In the genomic region with DNA sequence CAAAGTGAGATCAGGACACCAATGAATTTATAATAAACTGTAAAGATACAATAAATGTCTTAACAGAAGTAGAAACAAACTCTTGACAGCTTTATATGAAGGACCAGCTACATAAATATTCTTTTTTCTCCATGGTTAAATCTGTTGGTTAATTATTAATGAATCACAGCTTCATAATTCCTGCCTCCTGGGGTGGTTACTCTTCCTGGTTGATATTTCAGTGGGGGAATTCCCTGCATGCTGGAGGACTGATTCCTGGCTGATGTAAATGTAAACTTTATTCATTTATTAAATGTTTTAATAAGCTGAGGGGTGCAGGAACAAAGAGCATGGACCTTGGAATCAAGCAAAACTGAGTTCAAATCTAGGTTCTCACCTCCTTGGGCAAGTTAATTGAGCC, we compare ENCODE assay signal across 23 cellular contexts. TPM values are rescaled to one million over a fixed set of nuclear protein-coding genes. Genes with fewer than 3 reads are reported as not detected.
DNase-seq lines count a peak whose midpoint lies in the region; ATAC-seq, FAIRE-seq and TF ChIP-seq lines count a peak whose summit lies in the region.
"Had no signal": no experiment of that assay in that cellular context is flagged by ENCODE, and none has a peak within 500 bp of the region (broad histone marks: within the 10 kb centered on the region; RNA-seq: fewer than 3 reads in every experiment).

No MANE protein-coding gene starts in this region.

- H3K27me3 ChIP-seq in heart right ventricle, result no peaks in the 10 kb centered on the region
- no peaks in the 10 kb centered on the region for H3K27me3 ChIP-seq in right cardiac atrium (ENCODE audit: control insufficient read depth, insufficient read depth)
- peaks cover 2% of the 10 kb centered on the region for H3K27me3 ChIP-seq in bronchial epithelial cell (ENCODE audit: control insufficient read depth, insufficient read depth, low read length)
- no peaks in the 10 kb centered on the region for H3K27me3 ChIP-seq in uterus
- H3K27me3 ChIP-seq: SJCRH30 had no signal

- FAIRE-seq in bronchial epithelial cell (lab: Jason Lieb, UNC), result no peak
- FAIRE-seq: H1 had no signal

- intact Hi-C loops in heart right ventricle (cut with DNase I) (loop anchor here in 2 of 10 donors (5.0 to 10.0 kb wide), 2 partner anchors 105 to 107 kb away; no protein-coding TSS in a partner anchor), right cardiac atrium (cut with DNase I) (no loop called here), uterus (cut with DNase I; ENCODE audit: low total_unique reads) (no loop called here)

- DNase-seq in heart right ventricle, result no peak
- DNase-seq in right cardiac atrium, result no peak
- DNase-seq in bronchial epithelial cell (ENCODE audit: low read depth), result peak; percentile 33
- DNase-seq in left lobe of liver (ENCODE audit: low spot score), result no peak
- no peak for DNase-seq in uterus
- DNase-seq in DMS79 treated with DMSO at 0.1 percent for 48 hours (lab: John Stamatoyannopoulos, UW), result no peak
- no peak for DNase-seq in DMS153 treated with DMSO at 0.1 percent for 48 hours (lab: John Stamatoyannopoulos, UW; ENCODE audit: unreplicated experiment)
- DNase-seq in DMS79 (lab: John Stamatoyannopoulos, UW), result no peak
- DNase-seq: C1 segment of cervical spinal cord, DND-41, GDM1, HFFc6, KG1, NCI-H1092, NCI-H2107, NCI-H345, NCI-H526 treated with DMSO at 0.1 percent for 48 hours, RPMI8226, SJCRH30 had no signal

- H3K4me1 ChIP-seq in heart right ventricle, result peaks cover 3 to 90% (median 43%) of the 10 kb centered on the region in 9 donors
- peaks cover 5% of the 10 kb centered on the region for H3K4me1 ChIP-seq in right cardiac atrium (ENCODE audit: control insufficient read depth, insufficient read depth, low read length)
- H3K4me1 ChIP-seq in uterus, result no peaks in the 10 kb centered on the region
- H3K4me1 ChIP-seq: SJCRH30 had no signal

- TF ChIP-seq POLR2A in uterus (IDR thresholded peaks at IDR 0.05), result no peak

- H3K27ac ChIP-seq in heart right ventricle, result peak overlapping the region; percentile 68 to 85 (median 80)
- no peak overlapping the region for H3K27ac ChIP-seq in right cardiac atrium (ENCODE audit: low read length)
- H3K27ac ChIP-seq in uterus, result peak overlapping the region; percentile 14
- H3K27ac ChIP-seq: HL-60, SJCRH30 had no signal

- no peaks in the 10 kb centered on the region for H3K9me3 ChIP-seq in heart right ventricle
- no peaks in the 10 kb centered on the region for H3K9me3 ChIP-seq in right cardiac atrium (ENCODE audit: control insufficient read depth, low read length)
- no peaks in the 10 kb centered on the region for H3K9me3 ChIP-seq in uterus
- H3K9me3 ChIP-seq: SJCRH30 had no signal

- H3K4me3 ChIP-seq in heart right ventricle (no peak overlapping the region), right cardiac atrium (ENCODE audit: low read length) (no peak overlapping the region), bronchial epithelial cell (ENCODE audit: low read depth, low read length) (no peak overlapping the region), uterus (no peak overlapping the region)
- H3K4me3 ChIP-seq: SJCRH30 had no signal

- TF ChIP-seq CTCF in heart right ventricle (IDR thresholded peaks at IDR 0.05), result no peak
- no peak for TF ChIP-seq CTCF in bronchial epithelial cell (IDR thresholded peaks at IDR 0.05; ENCODE audit: insufficient read depth, low read length, severe bottlenecking)
- no peak for TF ChIP-seq CTCF in uterus (IDR thresholded peaks at IDR 0.05)

- ATAC-seq in heart right ventricle (no peak), right cardiac atrium (no peak), left lobe of liver (peak; percentile 45)

- H3K36me3 ChIP-seq in heart right ventricle, result no peaks in the 10 kb centered on the region
- H3K36me3 ChIP-seq in bronchial epithelial cell (ENCODE audit: control insufficient read depth, insufficient read depth, low read length), result no peaks in the 10 kb centered on the region
- no peaks in the 10 kb centered on the region for H3K36me3 ChIP-seq in uterus
- H3K36me3 ChIP-seq: SJCRH30 had no signal

RNA-seq across cellular contexts. Expression of gene RCAN2, which starts 16.2 kb away (rescaled TPM):
- 100 to 1,000 TPM; 291 to 352 (median 299) TPM for total RNA-seq in heart right ventricle
- polyA plus RNA-seq in heart right ventricle, result 10 to 100 TPM; 51.0 to 85.4 TPM
- 100 to 1,000 TPM; 117 to 184 (median 136) TPM for total RNA-seq in right cardiac atrium
- 82.9 TPM for polyA plus RNA-seq in right cardiac atrium
- total RNA-seq in bronchial epithelial cell, result under 0.01 TPM in 1 of 2 replicates, not detected in the other
- 1.2 TPM for total RNA-seq in left lobe of liver
- total RNA-seq in uterus, result 10 to 100 TPM in 2 of 4 donors, 1 to 10 TPM in 2; 3.0 to 36.4 (median 16.3) TPM
- total RNA-seq: A172, OCI-LY7 had no signal
